Comparison of ENCODE assay signal across 1 cellular context in genomic region chr4:139266583-139267257, GRCh38.
TF ChIP-seq lines count a peak whose summit lies in the region.

No MANE protein-coding gene starts in this region.

TF ChIP-seq in K562, 482 proteins besides CTCF, POLR2A, EP300 and RAD21 (continued from another document and continues in another):
- TF ChIP-seq ZNF766 (CRISPR knock-in tag; conservative IDR thresholded peaks at IDR 0.05): peak; percentile 94
- no peak for TF ChIP-seq CREBBP (IDR thresholded peaks at IDR 0.05; ENCODE audit: low read depth, low read length)
- no peak for TF ChIP-seq HNRNPH1 (optimal IDR thresholded peaks at IDR 0.05; ENCODE audit: low read depth, low read length)
- TF ChIP-seq RCOR1 (IDR thresholded peaks at IDR 0.05; ENCODE audit: borderline replicate concordance in 1 of 2, low read depth in 2 of 2, low read length in 2 of 2): peak; percentile 74 to 97
- peak in 1 of 2 experiments; percentile 63; a peak in 1 of 3 replicates for TF ChIP-seq CBX3 (IDR thresholded peaks at IDR 0.05; ENCODE audit: borderline replicate concordance in 1 of 2, low read length in 2 of 2)
- no peak for TF ChIP-seq NFIX (CRISPR knock-in tag; IDR thresholded peaks at IDR 0.05; ENCODE audit: low read depth)
- TF ChIP-seq HSF4 (CRISPR knock-in tag; IDR thresholded peaks at IDR 0.05; ENCODE audit: borderline replicate concordance): no peak
- no peak for TF ChIP-seq SMAD1 (IDR thresholded peaks at IDR 0.05; ENCODE audit: low read depth, low read length, partially characterized antibody)
- no peak for TF ChIP-seq ZNF133 (CRISPR knock-in tag; IDR thresholded peaks at IDR 0.05)
- peak; percentile 90 for TF ChIP-seq SOX6 (IDR thresholded peaks at IDR 0.05)
- TF ChIP-seq CGGBP1 (CRISPR knock-in tag; IDR thresholded peaks at IDR 0.05): no peak
- no peak for TF ChIP-seq ZNF398 (CRISPR knock-in tag; IDR thresholded peaks at IDR 0.05)
- no peak for TF ChIP-seq ARID3B (CRISPR knock-in tag; IDR thresholded peaks at IDR 0.05; ENCODE audit: borderline replicate concordance)
- TF ChIP-seq MTA2 (IDR thresholded peaks at IDR 0.05; ENCODE audit: low read depth): peak; percentile 64
- peak; percentile 79 for TF ChIP-seq TAL1 (IDR thresholded peaks at IDR 0.05)
- no peak; the same call in 1 of the 2 replicates for TF ChIP-seq NKRF (IDR thresholded peaks at IDR 0.05; ENCODE audit: borderline replicate concordance)
- TF ChIP-seq ELK1 (CRISPR knock-in tag; IDR thresholded peaks at IDR 0.05): no peak
- peak; percentile 77; the same call in 1 of the 2 replicates for TF ChIP-seq SMARCC2 (IDR thresholded peaks at IDR 0.05; ENCODE audit: low read depth)
- peak; percentile 73 for TF ChIP-seq ELF1 (tag; IDR thresholded peaks at IDR 0.05)
- TF ChIP-seq U2AF2 (optimal IDR thresholded peaks at IDR 0.05; ENCODE audit: low read depth, low read length): no peak
- TF ChIP-seq CBFA2T2 (conservative IDR thresholded peaks at IDR 0.05): peak; percentile 91
- no peak for TF ChIP-seq HNRNPL (IDR thresholded peaks at IDR 0.05; ENCODE audit: low read depth, low read length)
- TF ChIP-seq PTBP1 (IDR thresholded peaks at IDR 0.05; ENCODE audit: low read depth, low read length): no peak
- TF ChIP-seq EWSR1 (IDR thresholded peaks at IDR 0.05; ENCODE audit: borderline replicate concordance, low read depth, partially characterized antibody): no peak
- no peak for TF ChIP-seq SFPQ (IDR thresholded peaks at IDR 0.05; ENCODE audit: low read depth, low read length)
- TF ChIP-seq XRCC3 (IDR thresholded peaks at IDR 0.05): no peak
- TF ChIP-seq NR2F6 (CRISPR knock-in tag; IDR thresholded peaks at IDR 0.05): no peak
- TF ChIP-seq ZNF318 (IDR thresholded peaks at IDR 0.05; ENCODE audit: borderline replicate concordance in 1 of 2, low read depth in 1 of 2): peak in 1 of 2 experiments; percentile 76; a peak in 2 of 4 replicates
- TF ChIP-seq THAP7 (CRISPR knock-in tag; IDR thresholded peaks at IDR 0.05): no peak
- TF ChIP-seq TEAD2 (tag; IDR thresholded peaks at IDR 0.05): no peak
- TF ChIP-seq RAD51 (IDR thresholded peaks at IDR 0.05; ENCODE audit: borderline replicate concordance, low read depth): peak; percentile 96
- TF ChIP-seq PHB (CRISPR knock-in tag; IDR thresholded peaks at IDR 0.05): no peak
- TF ChIP-seq ETV5 (CRISPR knock-in tag; IDR thresholded peaks at IDR 0.05; ENCODE audit: low read depth): peak; percentile 86; the same call in 1 of the 2 replicates
- no peak for TF ChIP-seq ZNF707 (CRISPR knock-in tag; conservative IDR thresholded peaks at IDR 0.05)
- peak; percentile 41; the same call in 1 of the 2 replicates for TF ChIP-seq HMBOX1 (IDR thresholded peaks at IDR 0.05)
- TF ChIP-seq HDAC1 (IDR thresholded peaks at IDR 0.05): peak in 1 of 2 experiments; percentile 95; a peak in 3 of 4 replicates
- TF ChIP-seq ZNF324 (CRISPR knock-in tag; IDR thresholded peaks at IDR 0.05): no peak
- TF ChIP-seq NFIC (IDR thresholded peaks at IDR 0.05): peak; percentile 76
- no peak for TF ChIP-seq ZNF224 (CRISPR knock-in tag; IDR thresholded peaks at IDR 0.05)
- no peak for TF ChIP-seq ZNF143 (CRISPR knock-in tag; IDR thresholded peaks at IDR 0.05)
- no peak for TF ChIP-seq RBM39 (optimal IDR thresholded peaks at IDR 0.05; ENCODE audit: low read depth, low read length)
- TF ChIP-seq LEF1 (IDR thresholded peaks at IDR 0.05): peak; percentile 87
- peak in 1 of 2 experiments; percentile 29 for TF ChIP-seq E2F6 (IDR thresholded peaks at IDR 0.05; ENCODE audit: borderline replicate concordance in 1 of 2, extremely low read depth in 1 of 2, insufficient read depth in 1 of 2, insufficient read length in 1 of 2, low read depth in 1 of 2, low read length in 1 of 2, poor library complexity in 1 of 2, severe bottlenecking in 1 of 2)
- no peak for TF ChIP-seq MCM5 (IDR thresholded peaks at IDR 0.05; ENCODE audit: low read depth)
